8 cellular contexts compared by ENCODE assay signal in genomic region chr15:55196458-55197361, GRCh38. TPM values are rescaled to one million over a fixed set of nuclear protein-coding genes. Genes with fewer than 3 reads are reported as not detected.
DNase-seq lines count a peak whose midpoint lies in the region; TF ChIP-seq lines count a peak whose summit lies in the region.

Gene RSL24D1 (minus strand): TSS chr15:55196941. CDS start chr15:55196890, 51 bp downstream.

- peaks cover 4% of the 10 kb centered on the region for H3K4me1 Mint-ChIP-seq in neural crest cell

- peaks cover 2% of the 10 kb centered on the region for H3K27me3 Mint-ChIP-seq in neural crest cell (ENCODE audit: low read depth)

- no peaks in the 10 kb centered on the region for H3K36me3 Mint-ChIP-seq in neural crest cell (ENCODE audit: low read depth)

- peaks cover 6% of the 10 kb centered on the region; the same call in 1 of the 2 replicates for H3K9me3 ChIP-seq in HAP-1
- no peaks in the 10 kb centered on the region for H3K9me3 ChIP-seq in MG63

- H3K4me3 ChIP-seq in HAP-1 (peak within 1 kb of the TSS; percentile 85), MG63 (peak within 1 kb of the TSS; percentile 100), foreskin fibroblast (ENCODE audit: low read depth in 1 of 2, low read length in 2 of 2) (peak within 1 kb of the TSS; percentile 94 to 98)

- H3K4me1 ChIP-seq in HAP-1, result peaks cover 19% of the 10 kb centered on the region

- TF ChIP-seq CTCF in foreskin fibroblast (IDR thresholded peaks at IDR 0.05; ENCODE audit: low read depth, low read length) (peak; percentile 32), neural crest cell (conservative IDR thresholded peaks at IDR 0.05) (peak; percentile 52)

- DNase-seq in GDM1 (lab: John Stamatoyannopoulos, UW), result peak; percentile 98
- DNase-seq in HAP-1 (ENCODE audit: low spot score in 2 of 2), result peak; percentile 96 to 97
- peak; percentile 98 for DNase-seq in MG63
- DNase-seq in SHP77 treated with DMSO at 0.1 percent for 48 hours (lab: John Stamatoyannopoulos, UW), result peak; percentile 93
- DNase-seq in activated gamma-delta T cell (lab: John Stamatoyannopoulos, UW), result peak; percentile 85
- peak; percentile 98 to 99 for DNase-seq in foreskin fibroblast
- peak; percentile 85 for DNase-seq in neural crest cell (ENCODE audit: low read depth, low spot score)
- DNase-seq in stromal cell of bone marrow (ENCODE audit: low read depth), result peak; percentile 98

- H3K27ac Mint-ChIP-seq in neural crest cell (ENCODE audit: unreplicated experiment), result no peak within 1 kb of the TSS

- peaks cover 30% of the 10 kb centered on the region for H3K36me3 ChIP-seq in HAP-1 (replicated peaks)
- H3K36me3 ChIP-seq in MG63, result peaks cover 45% of the 10 kb centered on the region

- H3K9me3 Mint-ChIP-seq in neural crest cell, result no peaks in the 10 kb centered on the region

- in situ Hi-C loops in HAP-1 (cut with MboI; ENCODE audit: low sequenced_read_pairs), result no loop called here

- H3K4me3 Mint-ChIP-seq in neural crest cell, result no peak within 1 kb of the TSS

- H3K27me3 ChIP-seq in HAP-1 (ENCODE audit: low read depth), result no peaks in the 10 kb centered on the region
- no peaks in the 10 kb centered on the region for H3K27me3 ChIP-seq in MG63

RNA-seq across cellular contexts. Expression of gene RSL24D1, which starts in this region (rescaled TPM):
- 173 and 262 TPM in 2 replicates for total RNA-seq in MG63 (2014; rRNA removed; shearing (Covaris generic); ENCODE audit: low replicate concordance)
- total RNA-seq in neural crest cell, result 78.6 and 83.8 TPM in 2 replicates

Comparison
In these comparisons a context has a peak if more than half of its experiments do, and no peak if none do; other contexts are left out.
1. Peak in every context shown above with its lines: DNase-seq and H3K4me3 ChIP-seq.